1 cellular context compared by ENCODE assay signal in genomic region chr2:20190170-20190569, GRCh38.
TF ChIP-seq lines count a peak whose summit lies in the region.

No MANE protein-coding gene starts in this region.

TF ChIP-seq in SK-N-SH, 30 proteins besides CTCF, POLR2A, EP300 and RAD21 (continued from another document):
- no peak for TF ChIP-seq NFIC (IDR thresholded peaks at IDR 0.05; ENCODE audit: borderline replicate concordance)
